ENCODE assay signal across 21 cellular contexts in the genomic region with DNA sequence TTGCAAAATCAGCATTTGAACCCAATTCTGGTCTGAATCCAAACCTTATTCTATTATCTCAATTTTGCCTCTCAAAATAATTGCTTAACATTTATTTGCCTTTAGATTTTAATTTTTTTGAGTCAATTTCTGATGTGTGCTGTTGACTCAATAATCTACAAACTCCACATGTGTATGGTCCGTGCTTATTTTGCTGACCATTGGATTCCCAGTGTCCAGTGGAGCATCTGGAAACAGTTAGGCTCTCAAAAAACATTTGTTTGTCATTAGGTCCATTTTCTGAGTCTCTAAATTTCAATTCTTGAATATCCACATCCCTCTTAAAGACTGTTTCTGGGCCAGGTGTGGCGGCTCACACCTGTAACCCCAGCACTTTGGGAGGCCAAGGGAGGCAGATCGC. TPM values are rescaled to one million over a fixed set of nuclear protein-coding genes. Genes with fewer than 3 reads are reported as not detected.
A peak's percentile ranks its signal among the peaks of the same experiment; 100 is the strongest.
DNase-seq lines count a peak whose midpoint lies in the region; ATAC-seq, FAIRE-seq and TF ChIP-seq lines count a peak whose summit lies in the region.
"Had no signal": no experiment of that assay in that cellular context is flagged by ENCODE, and none has a peak within 500 bp of the region (broad histone marks: within the 10 kb centered on the region; RNA-seq: fewer than 3 reads in every experiment).

No MANE protein-coding gene starts in this region.

- no peaks in the 10 kb centered on the region for H3K79me2 ChIP-seq in SK-N-SH (ENCODE audit: insufficient read depth)

- peaks cover 0 to 13% of the 10 kb centered on the region in 2 experiments; a peak in 1 of 4 replicates for H3K4me1 ChIP-seq in SK-N-SH (ENCODE audit: control insufficient read depth in 1 of 2, insufficient read depth in 2 of 2, low read depth in 1 of 2, low read length in 1 of 2)

- no peaks in the 10 kb centered on the region for H3K36me3 ChIP-seq in SK-N-SH (replicated peaks in 1 of 2; ENCODE audit: control insufficient read depth in 1 of 2, insufficient read depth in 2 of 2, low read length in 1 of 2)
- H3K36me3 ChIP-seq: BLaER1 treated with 17β-estradiol and CSF1 and Interleukin-3, amounts not matched to agents 10 nM and 100 nM had no signal

- H3K27ac ChIP-seq in SK-N-SH (ENCODE audit: low read depth in 2 of 2, low read length in 1 of 2): no peak overlapping the region
- H3K27ac ChIP-seq: 22Rv1; BLaER1 treated with 17β-estradiol and CSF1 and Interleukin-3, amounts not matched to agents 10 nM and 100 nM had no signal

- DNase-seq in SK-N-SH (no peak), HFF-Myc (ENCODE audit: extremely low read depth, low read depth) (peak; percentile 53), fibroblast of mammary gland (ENCODE audit: low read depth) (peak; percentile 81), urothelium cell line (ENCODE audit: low spot score) (no peak), NCI-H146 treated with DMSO at 0.1 percent for 48 hours (lab: John Stamatoyannopoulos, UW; ENCODE audit: unreplicated experiment) (no peak)
- no peak for DNase-seq in stimulated activated CD4-positive, alpha-beta T cell treated with anti-CD3 and anti-CD28 coated beads, Interleukin-4, amount 100 ng/mL, for 24 hours
- DNase-seq: CD8-positive, alpha-beta memory T cell; DMS79; KBM-7; NCI-H1105; NCI-H1694; NCI-H2081 treated with DMSO at 0.1 percent for 48 hours had no signal

- POLR2A ChIA-PET in SK-N-SH (lab: Yijun Ruan, JAX): no interaction called here

- no peak overlapping the region for H3K4me3 ChIP-seq in SK-N-SH (ENCODE audit: low read depth in 2 of 2, low read length in 1 of 2)
- no peak overlapping the region for H3K4me3 ChIP-seq in HFF-Myc (replicated peaks; ENCODE audit: low read depth, low read length)
- no peak overlapping the region for H3K4me3 ChIP-seq in fibroblast of mammary gland (ENCODE audit: control insufficient read depth, low read depth, low read length)
- H3K4me3 ChIP-seq: BLaER1 treated with 17β-estradiol and CSF1 and Interleukin-3, amounts not matched to agents 10 nM and 100 nM; GM23338 had no signal

- H4K20me1 ChIP-seq in SK-N-SH (ENCODE audit: insufficient read depth): no peaks in the 10 kb centered on the region
- H4K20me1 ChIP-seq: BLaER1 treated with 17β-estradiol and CSF1 and Interleukin-3, amounts not matched to agents 10 nM and 100 nM had no signal

- no peak overlapping the region for H2AFZ ChIP-seq in SK-N-SH (ENCODE audit: low read depth)
- H2AFZ ChIP-seq: GM23338 had no signal

- H3K9ac ChIP-seq in SK-N-SH: no peak overlapping the region
- H3K9ac ChIP-seq: BLaER1 treated with 17β-estradiol and CSF1 and Interleukin-3, amounts not matched to agents 10 nM and 100 nM had no signal

- CTCF ChIA-PET in SK-N-SH (lab: Yijun Ruan, JAX): interaction anchor here (2.0 to 2.4 kb wide), 2 partner anchors 11 to 13 kb away, joined by 9 to 14 read pairs; no protein-coding TSS in a partner anchor

- H3F3A ChIP-seq in SK-N-SH (replicated peaks; ENCODE audit: insufficient read depth): no peaks in the 10 kb centered on the region

- no peak overlapping the region for H3K4me2 ChIP-seq in SK-N-SH
- H3K4me2 ChIP-seq: BLaER1 treated with 17β-estradiol and CSF1 and Interleukin-3, amounts not matched to agents 10 nM and 100 nM; GM23338 had no signal

- TF ChIP-seq EP300 in SK-N-SH (IDR thresholded peaks at IDR 0.05; ENCODE audit: borderline replicate concordance in 1 of 2, low read depth in 1 of 2, low read length in 1 of 2): no peak

- no peaks in the 10 kb centered on the region for H3K9me3 ChIP-seq in SK-N-SH
- H3K9me3 ChIP-seq: BLaER1 treated with 17β-estradiol and CSF1 and Interleukin-3, amounts not matched to agents 10 nM and 100 nM had no signal

- TF ChIP-seq RAD21 in SK-N-SH (IDR thresholded peaks at IDR 0.05; ENCODE audit: low read length): no peak

- ATAC-seq in SK-N-SH treated with all-trans-retinoic acid at 6 μM for 48 hours (no peak), GM18858 (IDR thresholded peaks at IDR 0.05; ENCODE audit: unreplicated experiment) (no peak)
- ATAC-seq: GM23338, HCT116, Panc1, Right ventricle myocardium inferior had no signal

- H3K9me2 ChIP-seq in SK-N-SH: no peaks in the 10 kb centered on the region

- peak; percentile 9 for FAIRE-seq in urothelium cell line (lab: Jason Lieb, UNC)
- FAIRE-seq: D721Med had no signal

- 70% methylated on average over 3 of the region's 3 CpGs for WGBS in SK-N-SH (ENCODE audit: low lambda C conversion rate)

- no peak for TF ChIP-seq CTCF in SK-N-SH (IDR thresholded peaks at IDR 0.05)
- TF ChIP-seq CTCF in HFF-Myc (IDR thresholded peaks at IDR 0.05; ENCODE audit: low read depth, low read length, missing control alignments): no peak
- TF ChIP-seq CTCF in fibroblast of mammary gland (conservative IDR thresholded peaks at IDR 0.05; ENCODE audit: control insufficient read depth, insufficient read depth, low read depth, low read length): no peak

- no peaks in the 10 kb centered on the region for H3K27me3 ChIP-seq in SK-N-SH (ENCODE audit: insufficient read depth)
- H3K27me3 ChIP-seq: BLaER1 treated with 17β-estradiol and CSF1 and Interleukin-3, amounts not matched to agents 10 nM and 100 nM had no signal

TF ChIP-seq in SK-N-SH treated with all-trans-retinoic acid at 6 μM for 48 hours, 23 proteins besides CTCF, POLR2A, EP300 and RAD21:
- TF ChIP-seq, protein P1, sequence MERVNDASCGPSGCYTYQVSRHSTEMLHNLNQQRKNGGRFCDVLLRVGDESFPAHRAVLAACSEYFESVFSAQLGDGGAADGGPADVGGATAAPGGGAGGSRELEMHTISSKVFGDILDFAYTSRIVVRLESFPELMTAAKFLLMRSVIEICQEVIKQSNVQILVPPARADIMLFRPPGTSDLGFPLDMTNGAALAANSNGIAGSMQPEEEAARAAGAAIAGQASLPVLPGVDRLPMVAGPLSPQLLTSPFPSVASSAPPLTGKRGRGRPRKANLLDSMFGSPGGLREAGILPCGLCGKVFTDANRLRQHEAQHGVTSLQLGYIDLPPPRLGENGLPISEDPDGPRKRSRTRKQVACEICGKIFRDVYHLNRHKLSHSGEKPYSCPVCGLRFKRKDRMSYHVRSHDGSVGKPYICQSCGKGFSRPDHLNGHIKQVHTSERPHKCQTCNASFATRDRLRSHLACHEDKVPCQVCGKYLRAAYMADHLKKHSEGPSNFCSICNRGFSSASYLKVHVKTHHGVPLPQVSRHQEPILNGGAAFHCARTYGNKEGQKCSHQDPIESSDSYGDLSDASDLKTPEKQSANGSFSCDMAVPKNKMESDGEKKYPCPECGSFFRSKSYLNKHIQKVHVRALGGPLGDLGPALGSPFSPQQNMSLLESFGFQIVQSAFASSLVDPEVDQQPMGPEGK (CRISPR knock-in tag; IDR thresholded peaks at IDR 0.05; ENCODE audit: borderline replicate concordance): no peak
- TF ChIP-seq TCF4 (CRISPR knock-in tag; IDR thresholded peaks at IDR 0.05; ENCODE audit: borderline replicate concordance) (peak; percentile 72), RARB (CRISPR knock-in tag; IDR thresholded peaks at IDR 0.05) (no peak), ZFP3 (CRISPR knock-in tag; IDR thresholded peaks at IDR 0.05) (no peak), OSR1 (CRISPR knock-in tag; IDR thresholded peaks at IDR 0.05) (no peak), ZNF565 (CRISPR knock-in tag; conservative IDR thresholded peaks at IDR 0.05; ENCODE audit: low read depth) (no peak)
TF ChIP-seq in SK-N-SH treated with all-trans-retinoic acid at 6 μM for 48 hours: peak in this region for 1.

TF ChIP-seq in SK-N-SH, 30 proteins besides CTCF, POLR2A, EP300 and RAD21 (continues in another document):
- TF ChIP-seq EZH2phosphoT487 (IDR thresholded peaks at IDR 0.05; ENCODE audit: borderline replicate concordance, low read depth) (no peak), FOXM1 (IDR thresholded peaks at IDR 0.05; ENCODE audit: low read depth) (no peak), ZBTB33 (IDR thresholded peaks at IDR 0.05; ENCODE audit: borderline replicate concordance, low read depth) (no peak), MXI1 (IDR thresholded peaks at IDR 0.05; ENCODE audit: low read depth, low read length) (no peak), GABPA (IDR thresholded peaks at IDR 0.05; ENCODE audit: low read depth) (no peak), IRF3 (IDR thresholded peaks at IDR 0.05; ENCODE audit: low read depth, low read length) (no peak)

RNA-seq across cellular contexts. Expression of gene MYZAP, which starts 19.2 kb away (rescaled TPM):
- polyA plus RNA-seq in SK-N-SH (2012; rRNA removed): 0.07 TPM in 1 of 2 replicates, not detected in the other
- polyA plus RNA-seq in SK-N-SH (2012; cell fraction: cytosol; rRNA removed): 0.05 and 0.13 TPM in 2 replicates
- polyA plus RNA-seq in SK-N-SH (2012; cell fraction: nucleus; rRNA removed): not detected in 2 replicates
- polyA plus RNA-seq: CD8-positive, alpha-beta memory T cell had no signal

Comparison
In these comparisons a context has a peak if more than half of its experiments do, and no peak if none do; other contexts are left out.
1. DNase-seq: peak in HFF-Myc (single experiment) and fibroblast of mammary gland (single experiment); none in SK-N-SH (single experiment), urothelium cell line (single experiment), NCI-H146 treated with DMSO at 0.1 percent for 48 hours (single experiment) and stimulated activated CD4-positive, alpha-beta T cell treated with anti-CD3 and anti-CD28 coated beads, Interleukin-4, amount 100 ng/mL, for 24 hours (single experiment).